Comparison of ENCODE assay signal across 9 cellular contexts in the genomic region with DNA sequence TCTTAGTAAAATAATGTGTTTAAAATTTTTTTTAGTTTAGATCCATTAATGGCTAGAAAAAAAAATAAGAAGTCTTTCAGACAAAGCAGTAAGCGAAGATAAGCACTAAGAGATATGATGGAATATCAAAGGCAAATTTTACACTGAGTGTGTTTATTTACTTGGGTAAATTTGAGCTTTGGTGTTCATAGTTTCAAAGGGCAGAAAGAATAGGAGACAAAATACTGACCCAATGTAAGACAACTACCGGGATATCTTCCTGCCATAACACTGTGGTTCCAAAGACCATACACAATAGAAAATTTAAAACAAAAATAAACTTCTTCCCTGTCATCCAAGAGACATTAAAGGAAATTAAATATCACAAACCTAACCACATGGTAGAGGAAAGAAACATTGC. TPM values are rescaled to one million over a fixed set of nuclear protein-coding genes. Genes with fewer than 3 reads are reported as not detected.
"Had no signal": no experiment of that assay in that cellular context is flagged by ENCODE, and none has a peak within 500 bp of the region (broad histone marks: within the 10 kb centered on the region; RNA-seq: fewer than 3 reads in every experiment).

No MANE protein-coding gene starts in this region.

- ATAC-seq: GM23338, HCT116 had no signal

- DNase-seq: GM23248, GOT3, H7, H9, HCEC 1CT, HFFc6 had no signal

RNA-seq across cellular contexts. Expression of gene TP63, which starts 25.5 kb away (rescaled TPM):
- total RNA-seq: GM23248, GM23338, H1, H7, H9, HFFc6 had no signal
